8 cellular contexts compared by ENCODE assay signal in genomic region chr16:85253127-85253941, GRCh38.
DNase-seq lines count a peak whose midpoint lies in the region; ATAC-seq, FAIRE-seq and TF ChIP-seq lines count a peak whose summit lies in the region.

No MANE protein-coding gene starts in this region.

- FAIRE-seq in HTR-8/SVneo (lab: Jason Lieb, UNC), result peak; percentile 42

- in situ Hi-C loops in brain microvascular endothelial cell (cut with HindIII; ENCODE audit: low pct_ligation_motif_present, low sequenced_read_pairs), result no loop called here

- peak; percentile 50 for DNase-seq in ELR (ENCODE audit: low read depth)
- DNase-seq in HTR-8/SVneo (ENCODE audit: insufficient read length, low spot score), result peak; percentile 72
- peak; percentile 58 for DNase-seq in WERI-Rb-1
- no peak for DNase-seq in brain microvascular endothelial cell
- peak; percentile 30 for DNase-seq in kidney tubule cell (ENCODE audit: low spot score)
- peak; percentile 45 to 71 for DNase-seq in stimulated activated CD4-positive, alpha-beta T cell treated with anti-CD3 and anti-CD28 coated beads, Interleukin-4, amount 100 ng/mL, for 48 hours (ENCODE audit: low read depth in 2 of 2)
- no peak for DNase-seq in H4 (ENCODE audit: low spot score)

- H3K9me3 ChIP-seq in WERI-Rb-1 (ENCODE audit: severe bottlenecking), result no peaks in the 10 kb centered on the region

- H3K27ac ChIP-seq in WERI-Rb-1 (peak overlapping the region; percentile 46), brain microvascular endothelial cell (no peak overlapping the region)

- no peak for ATAC-seq in HG03039 (IDR thresholded peaks at IDR 0.05; ENCODE audit: unreplicated experiment)

- H3K27me3 ChIP-seq in WERI-Rb-1 (ENCODE audit: insufficient read depth, low read depth, severe bottlenecking), result no peaks in the 10 kb centered on the region
- H3K27me3 ChIP-seq in brain microvascular endothelial cell (replicated peaks), result no peaks in the 10 kb centered on the region

- no peak overlapping the region for H3K4me3 ChIP-seq in WERI-Rb-1 (ENCODE audit: low read depth, low read length)
- no peak overlapping the region for H3K4me3 ChIP-seq in brain microvascular endothelial cell (ENCODE audit: low read depth, low read length)

- no peaks in the 10 kb centered on the region for H3K36me3 ChIP-seq in WERI-Rb-1
- no peaks in the 10 kb centered on the region for H3K36me3 ChIP-seq in brain microvascular endothelial cell (replicated peaks)

- TF ChIP-seq CTCF in WERI-Rb-1 (IDR thresholded peaks at IDR 0.05; ENCODE audit: low read depth, low read length) (peak; percentile 90), brain microvascular endothelial cell (IDR thresholded peaks at IDR 0.05; ENCODE audit: low read depth, low read length, missing control alignments) (peak; percentile 97)

Comparison
In these comparisons a context has a peak if more than half of its experiments do, and no peak if none do; other contexts are left out.
1. DNase-seq: peak in ELR (single experiment), HTR-8/SVneo (single experiment), WERI-Rb-1 (single experiment), kidney tubule cell (single experiment) and stimulated activated CD4-positive, alpha-beta T cell treated with anti-CD3 and anti-CD28 coated beads, Interleukin-4, amount 100 ng/mL, for 48 hours (2 of 2); none in brain microvascular endothelial cell (single experiment) and H4 (single experiment).